ENCODE assay signal across 8 cellular contexts in genomic region chr1:88302843-88303486, GRCh38.
A peak's percentile ranks its signal among the peaks of the same experiment; 100 is the strongest.
DNase-seq lines count a peak whose midpoint lies in the region; ATAC-seq and TF ChIP-seq lines count a peak whose summit lies in the region.

No MANE protein-coding gene starts in this region.

- intact Hi-C loops in left lung (cut with DNase I): no loop called here

- H3K4me1 ChIP-seq in left lung: no peaks in the 10 kb centered on the region

- peak; percentile 27 for TF ChIP-seq CTCF in AG09309 (IDR thresholded peaks at IDR 0.05; ENCODE audit: control insufficient read depth, insufficient read depth, low read depth, low read length, missing control alignments)
- TF ChIP-seq CTCF in HFF-Myc (IDR thresholded peaks at IDR 0.05; ENCODE audit: low read depth, low read length, missing control alignments): peak; percentile 21
- peak in 1 of 2 donors; percentile 27 for TF ChIP-seq CTCF in left lung (IDR thresholded peaks at IDR 0.05)

- ATAC-seq in left lung (peak; percentile 60), HG02970 (IDR thresholded peaks at IDR 0.05; ENCODE audit: low FRiP score, unreplicated experiment) (no peak)

- H3K27me3 ChIP-seq in left lung: no peaks in the 10 kb centered on the region

- H3K9me3 ChIP-seq in left lung: no peaks in the 10 kb centered on the region

- no peaks in the 10 kb centered on the region for H3K36me3 ChIP-seq in left lung

- H3K27ac ChIP-seq in left lung: no peak overlapping the region

- H3K4me3 ChIP-seq in AG09309 (ENCODE audit: control insufficient read depth, low read depth, low read length): no peak overlapping the region
- H3K4me3 ChIP-seq in HFF-Myc (replicated peaks; ENCODE audit: low read depth, low read length): no peak overlapping the region
- no peak overlapping the region for H3K4me3 ChIP-seq in left lung

- no peak for DNase-seq in AG09309 (ENCODE audit: low read depth)
- peak; percentile 2 for DNase-seq in HFF-Myc (ENCODE audit: extremely low read depth, low read depth)
- DNase-seq in amniotic stem cell (lab: John Stamatoyannopoulos, UW): peak; percentile 3
- DNase-seq in left lung: no peak
- DNase-seq in activated T-cell treated with anti-CD3 and anti-CD28 coated beads for 4 hours: no peak
- no peak for DNase-seq in SKM-1 treated with dmso at 0.1 percent for 144 hours (lab: John Stamatoyannopoulos, UW; ENCODE audit: unreplicated experiment)
- DNase-seq in T1000 (lab: John Stamatoyannopoulos, UW): no peak

Comparison
In these comparisons a context has a peak if more than half of its experiments do, and no peak if none do; other contexts are left out.
1. DNase-seq: peak in HFF-Myc (single experiment) and amniotic stem cell (single experiment); none in AG09309 (single experiment), left lung (0 of 2), activated T-cell treated with anti-CD3 and anti-CD28 coated beads for 4 hours (single experiment), SKM-1 treated with dmso at 0.1 percent for 144 hours (single experiment) and T1000 (single experiment).